ENCODE assay signal across 19 cellular contexts in the genomic region with DNA sequence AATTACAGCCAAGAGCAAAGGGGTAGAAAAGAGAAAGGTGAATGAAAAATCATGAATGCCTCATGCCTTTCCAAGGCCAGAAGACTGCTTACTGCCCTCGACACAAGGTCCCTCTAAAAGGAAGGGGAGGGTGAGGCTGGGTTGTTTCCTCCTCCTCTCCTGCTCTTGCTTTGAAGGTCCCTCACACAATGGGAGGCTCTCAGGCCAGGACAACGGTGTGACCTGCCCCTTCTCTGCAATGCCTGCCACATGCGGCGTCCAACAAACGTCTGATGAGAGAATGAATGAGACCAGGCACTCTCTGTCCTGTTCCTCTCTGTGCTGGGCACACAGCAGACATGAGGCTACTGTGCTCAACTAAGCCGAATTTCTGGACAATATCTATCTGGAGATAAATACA. TPM values are rescaled to one million over a fixed set of nuclear protein-coding genes. Genes with fewer than 3 reads are reported as not detected.
DNase-seq lines count a peak whose midpoint lies in the region; ATAC-seq, FAIRE-seq and TF ChIP-seq lines count a peak whose summit lies in the region.
"Had no signal": no experiment of that assay in that cellular context is flagged by ENCODE, and none has a peak within 500 bp of the region (broad histone marks: within the 10 kb centered on the region; RNA-seq: fewer than 3 reads in every experiment).

No MANE protein-coding gene starts in this region.

- peak overlapping the region; percentile 70 for H3K56ac ChIP-seq in mesendoderm (ENCODE audit: low read length)

- H3K9me3 Mint-ChIP-seq in activated naive CD4-positive, alpha-beta T cell treated with anti-CD3 and anti-CD28 coated beads, Interleukin-2, amount 50 U/mL, for 24 hours: no peaks in the 10 kb centered on the region
- no peaks in the 10 kb centered on the region for H3K9me3 Mint-ChIP-seq in brain
- H3K9me3 Mint-ChIP-seq: activated B cell treated with CpG ODN at 0.5 μM for 24 hours had no signal

- H3K4me3 ChIP-seq in mesendoderm (ENCODE audit: low read length): no peak overlapping the region
- H3K4me3 ChIP-seq: BLaER1 treated with 17β-estradiol and CSF1 and Interleukin-3, amounts not matched to agents 10 nM and 100 nM; heart right ventricle; lung; thyroid gland had no signal

- ATAC-seq in GM19397 (IDR thresholded peaks at IDR 0.05; ENCODE audit: unreplicated experiment): no peak
- ATAC-seq in GM19463 (IDR thresholded peaks at IDR 0.05; ENCODE audit: unreplicated experiment): no peak

- H2BK15ac ChIP-seq in mesendoderm (replicated peaks; ENCODE audit: low read depth): no peak overlapping the region

- peaks cover 52% of the 10 kb centered on the region for H3K79me1 ChIP-seq in mesendoderm (ENCODE audit: low read length)

- H3K27ac Mint-ChIP-seq in activated naive CD4-positive, alpha-beta T cell treated with anti-CD3 and anti-CD28 coated beads, Interleukin-2, amount 50 U/mL, for 24 hours: peak overlapping the region; percentile 46
- H3K27ac Mint-ChIP-seq in brain: peak overlapping the region in 4 of 5 experiments; percentile 40 to 98 (median 88)
- H3K27ac Mint-ChIP-seq: activated B cell treated with CpG ODN at 0.5 μM for 24 hours had no signal

- peak overlapping the region; percentile 31 for H3K18ac ChIP-seq in mesendoderm (ENCODE audit: low read length)

- H3K27me3 Mint-ChIP-seq in activated naive CD4-positive, alpha-beta T cell treated with anti-CD3 and anti-CD28 coated beads, Interleukin-2, amount 50 U/mL, for 24 hours: no peaks in the 10 kb centered on the region
- peaks cover 3% of the 10 kb centered on the region for H3K27me3 Mint-ChIP-seq in brain

- WGBS in mesendoderm (ENCODE audit: extremely low coverage, insufficient coverage, low lambda C conversion rate): no CpG with 5 or more reads among the region's 6 CpGs

- H3K4me3 Mint-ChIP-seq in activated naive CD4-positive, alpha-beta T cell treated with anti-CD3 and anti-CD28 coated beads, Interleukin-2, amount 50 U/mL, for 24 hours: peak overlapping the region; percentile 36
- peak overlapping the region in 2 of 5 experiments; percentile 66 to 76 for H3K4me3 Mint-ChIP-seq in brain
- H3K4me3 Mint-ChIP-seq: activated B cell treated with CpG ODN at 0.5 μM for 24 hours had no signal

- H4K8ac ChIP-seq in mesendoderm (ENCODE audit: low read depth, low read length): no peak overlapping the region

- H3K27me3 ChIP-seq in mesendoderm (ENCODE audit: insufficient read depth, low read length, poor library complexity): no peaks in the 10 kb centered on the region
- H3K27me3 ChIP-seq: BLaER1 treated with 17β-estradiol and CSF1 and Interleukin-3, amounts not matched to agents 10 nM and 100 nM; heart right ventricle; thyroid gland had no signal

- H3K36me3 Mint-ChIP-seq in activated naive CD4-positive, alpha-beta T cell treated with anti-CD3 and anti-CD28 coated beads, Interleukin-2, amount 50 U/mL, for 24 hours: no peaks in the 10 kb centered on the region
- H3K36me3 Mint-ChIP-seq in brain: peaks cover 14% of the 10 kb centered on the region

- FAIRE-seq in GM19239 (lab: Jason Lieb, UNC): no peak
- FAIRE-seq: A204.1 had no signal

- H3K36me3 ChIP-seq in mesendoderm (ENCODE audit: control insufficient read depth, insufficient read depth, low read length): peaks cover 1% of the 10 kb centered on the region
- H3K36me3 ChIP-seq: thyroid gland had no signal

- no peak overlapping the region for H2BK120ac ChIP-seq in mesendoderm (ENCODE audit: low read depth, low read length)

- no peak overlapping the region for H2BK5ac ChIP-seq in mesendoderm (ENCODE audit: low read length)

- no peak overlapping the region for H3K23ac ChIP-seq in mesendoderm (ENCODE audit: low read length)

- H4K5ac ChIP-seq in mesendoderm (ENCODE audit: low read length): no peak overlapping the region

- no peak for TF ChIP-seq CTCF in brain (conservative IDR thresholded peaks at IDR 0.05)

- no peak overlapping the region for H3K4me2 ChIP-seq in mesendoderm (ENCODE audit: low read length)

- H3K79me2 ChIP-seq in mesendoderm (ENCODE audit: control insufficient read depth, insufficient read depth, low read length): peaks cover 98% of the 10 kb centered on the region

- DNase-seq in activated naive CD4-positive, alpha-beta T cell treated with anti-CD3 and anti-CD28 coated beads, Interleukin-2, amount 50 U/mL, for 16 hours: no peak
- peak; percentile 76 for DNase-seq in mesendoderm
- peak in 1 of 49 donors; percentile 15 for DNase-seq in substantia nigra (lab: John Stamatoyannopoulos, UW)
- no peak for DNase-seq in GM19239 (ENCODE audit: insufficient read length, low spot score)
- DNase-seq: activated B cell treated with CpG ODN at 0.5 μM for 24 hours; activated CD8-positive, alpha-beta memory T cell treated with anti-CD3 and anti-CD28 coated beads for 24 hours; effector CD8-positive, alpha-beta T cell; heart right ventricle; NCI-H2081; NCI-H510A; Right ventricle myocardium superior; thyroid gland had no signal

- peaks cover 31% of the 10 kb centered on the region for H3K4me1 ChIP-seq in mesendoderm (ENCODE audit: control insufficient read depth, low read depth, low read length)

- H3K9ac ChIP-seq in mesendoderm (ENCODE audit: low read length): peak overlapping the region; percentile 23
- H3K9ac ChIP-seq: BLaER1 treated with 17β-estradiol and CSF1 and Interleukin-3, amounts not matched to agents 10 nM and 100 nM had no signal

- no peak overlapping the region for H3K27ac ChIP-seq in mesendoderm (ENCODE audit: low read depth, low read length)
- peak overlapping the region; percentile 33 for H3K27ac ChIP-seq in substantia nigra (ENCODE audit: low read depth, low read length, poor library complexity, severe bottlenecking)
- H3K27ac ChIP-seq: thyroid gland had no signal

- H3K4ac ChIP-seq in mesendoderm (ENCODE audit: low read depth, low read length): no peak overlapping the region

- H2AK5ac ChIP-seq in mesendoderm (ENCODE audit: low read length): no peak overlapping the region

- peaks cover 76% of the 10 kb centered on the region for H3K4me1 Mint-ChIP-seq in activated naive CD4-positive, alpha-beta T cell treated with anti-CD3 and anti-CD28 coated beads, Interleukin-2, amount 50 U/mL, for 24 hours
- H3K4me1 Mint-ChIP-seq in brain: peaks cover 100% of the 10 kb centered on the region

RNA-seq across cellular contexts. Expression of a gene that starts 51.3 kb away (rescaled TPM):
- 197 TPM for polyA plus RNA-seq in brain (ENCODE audit: insufficient read depth, low read depth, low replicate concordance)
- polyA plus RNA-seq in mesendoderm (2013, experiment 1 of 2): 143 TPM
- polyA plus RNA-seq in mesendoderm (2013, experiment 2 of 2): 152 TPM
